Comparison of ENCODE assay signal across 26 cellular contexts in genomic region chr14:96725232-96725631, GRCh38.
"Had no signal": no experiment of that assay in that cellular context is flagged by ENCODE, and none has a peak within 500 bp of the region (broad histone marks: within the 10 kb centered on the region; RNA-seq: fewer than 3 reads in every experiment).

No MANE protein-coding gene starts in this region.

- H3K9me3 ChIP-seq: suprapubic skin, testis, thoracic aorta, thyroid gland, transverse colon, upper lobe of left lung, upper lobe of right lung, uterus, vagina had no signal

- H3K36me3 ChIP-seq: stomach, suprapubic skin, thoracic aorta, thyroid gland, tibial artery, tibial nerve, transverse colon, upper lobe of left lung, upper lobe of right lung, uterus, vagina had no signal

- H3K27me3 ChIP-seq: testis, thyroid gland, tibial nerve, upper lobe of left lung, upper lobe of right lung, uterus, vagina had no signal

- ATAC-seq: stimulated activated effector memory CD8-positive, alpha-beta T cell treated with anti-CD3 and anti-CD28 coated beads, Interleukin-12 subunit alpha, Interleukin-12 subunit beta, amount 100 ng/mL, for 72 hours; stimulated activated memory B cell treated with anti-CD40 and anti-IgM and Interleukin-4, amounts not matched to agents 10 μg/mL and 1 μg/mL and 100 μg/mL, for 72 hours; stimulated activated naive B cell treated with anti-CD40 and anti-IgM and Interleukin-4, amounts not matched to agents 10 μg/mL and 1 μg/mL and 100 μg/mL, for 72 hours; stimulated activated naive CD8-positive, alpha-beta T cell treated with anti-CD3 and anti-CD28 coated beads, Interleukin-15, amount 100 ng/mL, for 72 hours; stimulated activated naive CD8-positive, alpha-beta T cell treated with anti-CD3 and anti-CD28 coated beads, Interleukin-15, Interleukin-2, amounts not matched to agents 100 U/mL and 50 U/mL, for 24 hours; upper lobe of right lung had no signal

- DNase-seq: stimulated activated CD4-positive, alpha-beta T cell treated with anti-CD3 and anti-CD28 coated beads, Interleukin-2, amount 100 ng/mL, for 48 hours; stimulated activated CD4-positive, alpha-beta T cell treated with anti-CD3 and anti-CD28 coated beads, Interleukin-4, amount 100 ng/mL, for 1 hour; stimulated activated CD4-positive, alpha-beta T cell treated with anti-CD3 and anti-CD28 coated beads, Interleukin-4, amount 100 ng/mL, for 24 hours; stimulated activated CD4-positive, alpha-beta T cell treated with anti-CD3 and anti-CD28 coated beads, Interleukin-4, amount 100 ng/mL, for 4 hours; stimulated activated CD8-positive, alpha-beta memory T cell treated with anti-CD3 and anti-CD28 coated beads, Interleukin-4, amount 100 ng/mL, for 48 hours; stimulated activated naive B cell treated with anti-CD40 and anti-IgM and Interleukin-4, amounts not matched to agents 10 μg/mL and 1 μg/mL and 100 μg/mL, for 72 hours; stimulated activated naive CD4-positive, alpha-beta T cell; stimulated activated naive CD4-positive, alpha-beta T cell treated with Interleukin-2 at 50 U/mL for 16 hours; stimulated activated naive CD8-positive, alpha-beta T cell treated with anti-CD3 and anti-CD28 coated beads, Interleukin-15, amount 100 ng/mL, for 72 hours; stimulated activated naive CD8-positive, alpha-beta T cell treated with anti-CD3 and anti-CD28 coated beads, Interleukin-15, Interleukin-2, amounts not matched to agents 100 U/mL and 50 U/mL, for 24 hours; stomach; substantia nigra; testis; thyroid gland; tibial artery; transverse colon; trophoblast cell; upper lobe of right lung; uterus had no signal

- H3K4me3 ChIP-seq: stomach, suprapubic skin, testis, thoracic aorta, thyroid gland, tibial artery, tibial nerve, transverse colon, upper lobe of left lung, upper lobe of right lung, uterus, vagina had no signal

- H3K27ac ChIP-seq: stomach, suprapubic skin, testis, thoracic aorta, thyroid gland, tibial artery, tibial nerve, transverse colon, upper lobe of left lung, upper lobe of right lung, uterus, vagina had no signal

- H3K4me1 ChIP-seq: suprapubic skin, testis, thyroid gland, tibial artery, tibial nerve, transverse colon, upper lobe of left lung, upper lobe of right lung, uterus, vagina had no signal
